8 cellular contexts compared by ENCODE assay signal in genomic region chr1:54488831-54489626, GRCh38. TPM values are rescaled to one million over a fixed set of nuclear protein-coding genes. Genes with fewer than 3 reads are reported as not detected.
DNase-seq lines count a peak whose midpoint lies in the region; ATAC-seq and TF ChIP-seq lines count a peak whose summit lies in the region.

No MANE protein-coding gene starts in this region.

- intact Hi-C loops in activated CD4-positive, alpha-beta memory T cell treated with anti-CD3 and anti-CD28 coated beads for 36 hours (cut with micrococcal nuclease), result loop anchor here (1.0 to 10.0 kb wide), 11 partner anchors 82 to 437 kb away; partner anchors contain the start of genes CYB5RL, MRPL37, TCEANC2 and TMEM59
- intact Hi-C loops in lower lobe of right lung (cut with DNase I), result loop anchor here (5.0 kb wide), 1 partner anchor 82 kb away; the partner anchor contains the start of gene SSBP3

- WGBS in ectodermal cell, 2 experiments, result 0% methylated on average over 51 of the region's 51 CpGs

- H3K4me1 ChIP-seq in ectodermal cell (ENCODE audit: control insufficient read depth, insufficient read depth, low read length) (peaks cover 27% of the 10 kb centered on the region), lower lobe of right lung (peaks cover 38% of the 10 kb centered on the region)

- peak; percentile 48 for ATAC-seq in HG03159 (IDR thresholded peaks at IDR 0.05; ENCODE audit: unreplicated experiment)
- peak; percentile 85 to 90 for ATAC-seq in lower lobe of right lung

- H3K27ac ChIP-seq in ectodermal cell (ENCODE audit: insufficient read depth, low read depth, low read length, poor library complexity, severe bottlenecking) (peak overlapping the region; percentile 99), lower lobe of right lung (peak overlapping the region; percentile 91)

- CTCF ChIA-PET in activated CD4-positive, alpha-beta memory T cell treated with anti-CD3 and anti-CD28 coated beads for 36 hours (lab: Charles Lee), result interaction anchor here (0.5 to 4.8 kb wide), 52 partner anchors 10 to 651 kb away, joined by 3 to 57 read pairs (median 4); partner anchors contain the start of genes ACOT11, CYB5RL, MRPL37 and NDC1

- POLR2A ChIA-PET in activated CD4-positive, alpha-beta memory T cell treated with anti-CD3 and anti-CD28 coated beads for 36 hours (lab: Charles Lee), result interaction anchor here (0.6 to 4.1 kb wide), 3 partner anchors 82 to 331 kb away, joined by 3 to 22 read pairs (median 3); partner anchors contain the start of gene SSBP3

- H3K27ac Mint-ChIP-seq in activated CD4-positive, alpha-beta memory T cell treated with anti-CD3 and anti-CD28 coated beads for 36 hours, result peak overlapping the region; percentile 47

- DNase-seq in SKM-1 treated with dmso at 0.1 percent for 144 hours (lab: John Stamatoyannopoulos, UW; ENCODE audit: unreplicated experiment) (peak; percentile 76), SKM-1 (lab: John Stamatoyannopoulos, UW; ENCODE audit: unreplicated experiment) (no peak), NCI-H510A (lab: John Stamatoyannopoulos, UW) (peak; percentile 56), lower lobe of right lung (peak; percentile 85)
- DNase-seq in activated CD4-positive, alpha-beta memory T cell treated with anti-CD3 and anti-CD28 coated beads for 36 hours, result peak; percentile 76
- peak; percentile 49 to 72 for DNase-seq in stimulated activated CD4-positive, alpha-beta T cell treated with anti-CD3 and anti-CD28 coated beads, Interleukin-4, amount 100 ng/mL, for 4 hours

- H3K4me3 ChIP-seq in ectodermal cell (ENCODE audit: insufficient read depth, low read depth, low read length) (peak overlapping the region; percentile 54), lower lobe of right lung (peak overlapping the region; percentile 69)

- peaks cover 23% of the 10 kb centered on the region for H3K27me3 ChIP-seq in ectodermal cell (ENCODE audit: control insufficient read depth, insufficient read depth, low read length, poor library complexity, severe bottlenecking)
- peaks cover 5% of the 10 kb centered on the region for H3K27me3 ChIP-seq in lower lobe of right lung (ENCODE audit: low read depth)

- no peaks in the 10 kb centered on the region for H3K36me3 Mint-ChIP-seq in activated CD4-positive, alpha-beta memory T cell treated with anti-CD3 and anti-CD28 coated beads for 36 hours

- peak; percentile 97 for TF ChIP-seq CTCF in lower lobe of right lung (IDR thresholded peaks at IDR 0.05)

- H3K9me3 Mint-ChIP-seq in activated CD4-positive, alpha-beta memory T cell treated with anti-CD3 and anti-CD28 coated beads for 36 hours, result no peaks in the 10 kb centered on the region

- H3K9me3 ChIP-seq in ectodermal cell (ENCODE audit: control insufficient read depth, low read length) (no peaks in the 10 kb centered on the region), lower lobe of right lung (no peaks in the 10 kb centered on the region)

- peak overlapping the region; percentile 81 for H3K4me3 Mint-ChIP-seq in activated CD4-positive, alpha-beta memory T cell treated with anti-CD3 and anti-CD28 coated beads for 36 hours

- peaks cover 6% of the 10 kb centered on the region for H3K27me3 Mint-ChIP-seq in activated CD4-positive, alpha-beta memory T cell treated with anti-CD3 and anti-CD28 coated beads for 36 hours

- H3K4me1 Mint-ChIP-seq in activated CD4-positive, alpha-beta memory T cell treated with anti-CD3 and anti-CD28 coated beads for 36 hours (ENCODE audit: low read depth), result peaks cover 27% of the 10 kb centered on the region

- no peaks in the 10 kb centered on the region for H3K36me3 ChIP-seq in ectodermal cell (ENCODE audit: control insufficient read depth, insufficient read depth, low read length)
- H3K36me3 ChIP-seq in lower lobe of right lung, result no peaks in the 10 kb centered on the region

RNA-seq across cellular contexts. Expression of gene ACOT11, which starts 59.0 kb away (rescaled TPM):
- 1 to 10 TPM in 1 of 2 experiments, under 1 TPM in 1; 0.99 to 1.1 TPM for total RNA-seq in activated CD4-positive, alpha-beta memory T cell treated with anti-CD3 and anti-CD28 coated beads for 36 hours
- polyA plus RNA-seq in ectodermal cell (2013, experiment 1 of 4), result 2.2 TPM
- polyA plus RNA-seq in ectodermal cell (2013, experiment 2 of 4), result 2.1 TPM
- polyA plus RNA-seq in ectodermal cell (2013, experiment 3 of 4), result 1.3 TPM
- 1.4 TPM for polyA plus RNA-seq in ectodermal cell (2013, experiment 4 of 4)
- total RNA-seq in lower lobe of right lung, result 5.0 TPM
